In genomic region chr15:84750583-84751092, GRCh38 we compare ENCODE assay signal across 1 cellular context.
TF ChIP-seq lines count a peak whose summit lies in the region.

No MANE protein-coding gene starts in this region.

TF ChIP-seq in GM12878, 131 proteins besides CTCF, POLR2A, EP300 and RAD21 (continued from another document and continues in another):
- TF ChIP-seq, protein P1, sequence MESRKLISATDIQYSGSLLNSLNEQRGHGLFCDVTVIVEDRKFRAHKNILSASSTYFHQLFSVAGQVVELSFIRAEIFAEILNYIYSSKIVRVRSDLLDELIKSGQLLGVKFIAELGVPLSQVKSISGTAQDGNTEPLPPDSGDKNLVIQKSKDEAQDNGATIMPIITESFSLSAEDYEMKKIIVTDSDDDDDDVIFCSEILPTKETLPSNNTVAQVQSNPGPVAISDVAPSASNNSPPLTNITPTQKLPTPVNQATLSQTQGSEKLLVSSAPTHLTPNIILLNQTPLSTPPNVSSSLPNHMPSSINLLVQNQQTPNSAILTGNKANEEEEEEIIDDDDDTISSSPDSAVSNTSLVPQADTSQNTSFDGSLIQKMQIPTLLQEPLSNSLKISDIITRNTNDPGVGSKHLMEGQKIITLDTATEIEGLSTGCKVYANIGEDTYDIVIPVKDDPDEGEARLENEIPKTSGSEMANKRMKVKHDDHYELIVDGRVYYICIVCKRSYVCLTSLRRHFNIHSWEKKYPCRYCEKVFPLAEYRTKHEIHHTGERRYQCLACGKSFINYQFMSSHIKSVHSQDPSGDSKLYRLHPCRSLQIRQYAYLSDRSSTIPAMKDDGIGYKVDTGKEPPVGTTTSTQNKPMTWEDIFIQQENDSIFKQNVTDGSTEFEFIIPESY (IDR thresholded peaks at IDR 0.05) = no peak
- no peak for TF ChIP-seq MYB (IDR thresholded peaks at IDR 0.05; ENCODE audit: borderline replicate concordance, low read depth, low read length)
- no peak for TF ChIP-seq ZBTB4 (CRISPR knock-in tag; IDR thresholded peaks at IDR 0.05)
- TF ChIP-seq ZNF207 (IDR thresholded peaks at IDR 0.05; ENCODE audit: borderline replicate concordance) = 0 out of 2 replicates have a peak, but pooled peaks have one; percentile 47
- 0 out of 2 replicates have a peak, but pooled peaks have one; percentile 64 for TF ChIP-seq GATAD2B (conservative IDR thresholded peaks at IDR 0.05; ENCODE audit: low read depth)
- no peak for TF ChIP-seq STAT1 (conservative IDR thresholded peaks at IDR 0.05)
- no peak for TF ChIP-seq ZNF274 (IDR thresholded peaks at IDR 0.05; ENCODE audit: insufficient read depth, insufficient read length)
- TF ChIP-seq SRF (IDR thresholded peaks at IDR 0.05; ENCODE audit: low read depth in 2 of 2, low read length in 2 of 2) = 0 out of 4 replicates have a peak, but pooled peaks of 1 of the 2 experiments have one; percentile 15
- no peak for TF ChIP-seq PML (IDR thresholded peaks at IDR 0.05; ENCODE audit: low read length)
- TF ChIP-seq ATF7 (IDR thresholded peaks at IDR 0.05; ENCODE audit: low read depth) = peak; percentile 66; the same call in 1 of the 2 replicates
- TF ChIP-seq POLR2AphosphoS2 (IDR thresholded peaks at IDR 0.05; ENCODE audit: low read depth, low read length) = no peak
- peak in 1 of 2 experiments; percentile 46; a peak in 1 of 4 replicates for TF ChIP-seq ETV6 (conservative IDR thresholded peaks at IDR 0.05 in 1 of 2, IDR thresholded peaks at IDR 0.05 in 1 of 2; ENCODE audit: borderline replicate concordance in 1 of 2, low read depth in 1 of 2)
- TF ChIP-seq CHD4 (IDR thresholded peaks at IDR 0.05) = no peak
- peak; percentile 48 for TF ChIP-seq SP1 (IDR thresholded peaks at IDR 0.05; ENCODE audit: low read depth, low read length)
- TF ChIP-seq SIN3A (IDR thresholded peaks at IDR 0.05; ENCODE audit: low read depth, low read length) = no peak
- peak; percentile 66; the same call in 1 of the 2 replicates for TF ChIP-seq CREM (IDR thresholded peaks at IDR 0.05; ENCODE audit: low read depth)
- no peak for TF ChIP-seq SIX5 (IDR thresholded peaks at IDR 0.05; ENCODE audit: low read depth, low read length, severe bottlenecking)
- no peak for TF ChIP-seq BACH1 (IDR thresholded peaks at IDR 0.05; ENCODE audit: borderline replicate concordance)
- peak; percentile 88 for TF ChIP-seq DPF2 (IDR thresholded peaks at IDR 0.05)
- TF ChIP-seq SREBF1 (IDR thresholded peaks at IDR 0.05; ENCODE audit: low read length) = no peak
- TF ChIP-seq, protein P2, sequence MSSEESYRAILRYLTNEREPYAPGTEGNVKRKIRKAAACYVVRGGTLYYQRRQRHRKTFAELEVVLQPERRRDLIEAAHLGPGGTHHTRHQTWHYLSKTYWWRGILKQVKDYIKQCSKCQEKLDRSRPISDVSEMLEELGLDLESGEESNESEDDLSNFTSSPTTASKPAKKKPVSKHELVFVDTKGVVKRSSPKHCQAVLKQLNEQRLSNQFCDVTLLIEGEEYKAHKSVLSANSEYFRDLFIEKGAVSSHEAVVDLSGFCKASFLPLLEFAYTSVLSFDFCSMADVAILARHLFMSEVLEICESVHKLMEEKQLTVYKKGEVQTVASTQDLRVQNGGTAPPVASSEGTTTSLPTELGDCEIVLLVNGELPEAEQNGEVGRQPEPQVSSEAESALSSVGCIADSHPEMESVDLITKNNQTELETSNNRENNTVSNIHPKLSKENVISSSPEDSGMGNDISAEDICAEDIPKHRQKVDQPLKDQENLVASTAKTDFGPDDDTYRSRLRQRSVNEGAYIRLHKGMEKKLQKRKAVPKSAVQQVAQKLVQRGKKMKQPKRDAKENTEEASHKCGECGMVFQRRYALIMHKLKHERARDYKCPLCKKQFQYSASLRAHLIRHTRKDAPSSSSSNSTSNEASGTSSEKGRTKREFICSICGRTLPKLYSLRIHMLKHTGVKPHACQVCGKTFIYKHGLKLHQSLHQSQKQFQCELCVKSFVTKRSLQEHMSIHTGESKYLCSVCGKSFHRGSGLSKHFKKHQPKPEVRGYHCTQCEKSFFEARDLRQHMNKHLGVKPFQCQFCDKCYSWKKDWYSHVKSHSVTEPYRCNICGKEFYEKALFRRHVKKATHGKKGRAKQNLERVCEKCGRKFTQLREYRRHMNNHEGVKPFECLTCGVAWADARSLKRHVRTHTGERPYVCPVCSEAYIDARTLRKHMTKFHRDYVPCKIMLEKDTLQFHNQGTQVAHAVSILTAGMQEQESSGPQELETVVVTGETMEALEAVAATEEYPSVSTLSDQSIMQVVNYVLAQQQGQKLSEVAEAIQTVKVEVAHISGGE (CRISPR knock-in tag; IDR thresholded peaks at IDR 0.05) = no peak
- no peak for TF ChIP-seq KLF5 (IDR thresholded peaks at IDR 0.05; ENCODE audit: partially characterized antibody)
- TF ChIP-seq RFX5 (IDR thresholded peaks at IDR 0.05; ENCODE audit: low read depth, low read length) = no peak
- no peak for TF ChIP-seq SREBF2 (IDR thresholded peaks at IDR 0.05; ENCODE audit: low read length)
- no peak for TF ChIP-seq ESRRA (IDR thresholded peaks at IDR 0.05; ENCODE audit: low read length)
- TF ChIP-seq TAF1 (IDR thresholded peaks at IDR 0.05; ENCODE audit: borderline replicate concordance, low read depth, low read length) = no peak
- no peak for TF ChIP-seq BRCA1 (IDR thresholded peaks at IDR 0.05; ENCODE audit: low read depth, low read length)
- TF ChIP-seq CHD2 (IDR thresholded peaks at IDR 0.05; ENCODE audit: borderline replicate concordance, low read depth, low read length) = no peak
- TF ChIP-seq, protein P3, sequence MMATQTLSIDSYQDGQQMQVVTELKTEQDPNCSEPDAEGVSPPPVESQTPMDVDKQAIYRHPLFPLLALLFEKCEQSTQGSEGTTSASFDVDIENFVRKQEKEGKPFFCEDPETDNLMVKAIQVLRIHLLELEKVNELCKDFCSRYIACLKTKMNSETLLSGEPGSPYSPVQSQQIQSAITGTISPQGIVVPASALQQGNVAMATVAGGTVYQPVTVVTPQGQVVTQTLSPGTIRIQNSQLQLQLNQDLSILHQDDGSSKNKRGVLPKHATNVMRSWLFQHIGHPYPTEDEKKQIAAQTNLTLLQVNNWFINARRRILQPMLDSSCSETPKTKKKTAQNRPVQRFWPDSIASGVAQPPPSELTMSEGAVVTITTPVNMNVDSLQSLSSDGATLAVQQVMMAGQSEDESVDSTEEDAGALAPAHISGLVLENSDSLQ (IDR thresholded peaks at IDR 0.05) = no peak
- TF ChIP-seq JUNB (IDR thresholded peaks at IDR 0.05) = no peak; the same call in 1 of the 2 replicates
- peak; percentile 22; the same call in 1 of the 2 replicates for TF ChIP-seq NR2F1 (conservative IDR thresholded peaks at IDR 0.05)
- TF ChIP-seq, protein P4, sequence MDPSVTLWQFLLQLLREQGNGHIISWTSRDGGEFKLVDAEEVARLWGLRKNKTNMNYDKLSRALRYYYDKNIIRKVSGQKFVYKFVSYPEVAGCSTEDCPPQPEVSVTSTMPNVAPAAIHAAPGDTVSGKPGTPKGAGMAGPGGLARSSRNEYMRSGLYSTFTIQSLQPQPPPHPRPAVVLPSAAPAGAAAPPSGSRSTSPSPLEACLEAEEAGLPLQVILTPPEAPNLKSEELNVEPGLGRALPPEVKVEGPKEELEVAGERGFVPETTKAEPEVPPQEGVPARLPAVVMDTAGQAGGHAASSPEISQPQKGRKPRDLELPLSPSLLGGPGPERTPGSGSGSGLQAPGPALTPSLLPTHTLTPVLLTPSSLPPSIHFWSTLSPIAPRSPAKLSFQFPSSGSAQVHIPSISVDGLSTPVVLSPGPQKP (IDR thresholded peaks at IDR 0.05; ENCODE audit: low read depth, low read length) = no peak
- TF ChIP-seq ZBED1 (IDR thresholded peaks at IDR 0.05; ENCODE audit: borderline replicate concordance) = no peak
- peak; percentile 47; the same call in 1 of the 2 replicates for TF ChIP-seq YY1 (IDR thresholded peaks at IDR 0.05; ENCODE audit: low read depth, low read length)
- no peak for TF ChIP-seq NFYA (IDR thresholded peaks at IDR 0.05; ENCODE audit: borderline replicate concordance, low read depth, low read length)
- TF ChIP-seq, protein P5, sequence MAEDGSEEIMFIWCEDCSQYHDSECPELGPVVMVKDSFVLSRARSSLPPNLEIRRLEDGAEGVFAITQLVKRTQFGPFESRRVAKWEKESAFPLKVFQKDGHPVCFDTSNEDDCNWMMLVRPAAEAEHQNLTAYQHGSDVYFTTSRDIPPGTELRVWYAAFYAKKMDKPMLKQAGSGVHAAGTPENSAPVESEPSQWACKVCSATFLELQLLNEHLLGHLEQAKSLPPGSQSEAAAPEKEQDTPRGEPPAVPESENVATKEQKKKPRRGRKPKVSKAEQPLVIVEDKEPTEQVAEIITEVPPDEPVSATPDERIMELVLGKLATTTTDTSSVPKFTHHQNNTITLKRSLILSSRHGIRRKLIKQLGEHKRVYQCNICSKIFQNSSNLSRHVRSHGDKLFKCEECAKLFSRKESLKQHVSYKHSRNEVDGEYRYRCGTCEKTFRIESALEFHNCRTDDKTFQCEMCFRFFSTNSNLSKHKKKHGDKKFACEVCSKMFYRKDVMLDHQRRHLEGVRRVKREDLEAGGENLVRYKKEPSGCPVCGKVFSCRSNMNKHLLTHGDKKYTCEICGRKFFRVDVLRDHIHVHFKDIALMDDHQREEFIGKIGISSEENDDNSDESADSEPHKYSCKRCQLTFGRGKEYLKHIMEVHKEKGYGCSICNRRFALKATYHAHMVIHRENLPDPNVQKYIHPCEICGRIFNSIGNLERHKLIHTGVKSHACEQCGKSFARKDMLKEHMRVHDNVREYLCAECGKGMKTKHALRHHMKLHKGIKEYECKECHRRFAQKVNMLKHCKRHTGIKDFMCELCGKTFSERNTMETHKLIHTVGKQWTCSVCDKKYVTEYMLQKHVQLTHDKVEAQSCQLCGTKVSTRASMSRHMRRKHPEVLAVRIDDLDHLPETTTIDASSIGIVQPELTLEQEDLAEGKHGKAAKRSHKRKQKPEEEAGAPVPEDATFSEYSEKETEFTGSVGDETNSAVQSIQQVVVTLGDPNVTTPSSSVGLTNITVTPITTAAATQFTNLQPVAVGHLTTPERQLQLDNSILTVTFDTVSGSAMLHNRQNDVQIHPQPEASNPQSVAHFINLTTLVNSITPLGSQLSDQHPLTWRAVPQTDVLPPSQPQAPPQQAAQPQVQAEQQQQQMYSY (CRISPR knock-in tag; IDR thresholded peaks at IDR 0.05) = no peak
- TF ChIP-seq IRF4 (IDR thresholded peaks at IDR 0.05; ENCODE audit: low read depth, low read length) = peak; percentile 86
- TF ChIP-seq, protein P6, sequence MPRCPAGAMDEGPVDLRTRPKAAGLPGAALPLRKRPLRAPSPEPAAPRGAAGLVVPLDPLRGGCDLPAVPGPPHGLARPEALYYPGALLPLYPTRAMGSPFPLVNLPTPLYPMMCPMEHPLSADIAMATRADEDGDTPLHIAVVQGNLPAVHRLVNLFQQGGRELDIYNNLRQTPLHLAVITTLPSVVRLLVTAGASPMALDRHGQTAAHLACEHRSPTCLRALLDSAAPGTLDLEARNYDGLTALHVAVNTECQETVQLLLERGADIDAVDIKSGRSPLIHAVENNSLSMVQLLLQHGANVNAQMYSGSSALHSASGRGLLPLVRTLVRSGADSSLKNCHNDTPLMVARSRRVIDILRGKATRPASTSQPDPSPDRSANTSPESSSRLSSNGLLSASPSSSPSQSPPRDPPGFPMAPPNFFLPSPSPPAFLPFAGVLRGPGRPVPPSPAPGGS (IDR thresholded peaks at IDR 0.05; ENCODE audit: borderline replicate concordance, insufficient read depth, low read depth, low read length, poor library complexity, severe bottlenecking) = peak; percentile 36
- no peak for TF ChIP-seq ZZZ3 (IDR thresholded peaks at IDR 0.05; ENCODE audit: control insufficient read depth, insufficient read length, low read depth)
- TF ChIP-seq MTA2 (IDR thresholded peaks at IDR 0.05; ENCODE audit: low read depth) = peak; percentile 86
- TF ChIP-seq NR2C1 (IDR thresholded peaks at IDR 0.05) = no peak
- TF ChIP-seq NR2C2 (IDR thresholded peaks at IDR 0.05; ENCODE audit: borderline replicate concordance, control insufficient read depth, insufficient read length, low read depth) = no peak
- no peak for TF ChIP-seq RELA (IDR thresholded peaks at IDR 0.05; ENCODE audit: borderline replicate concordance, partially characterized antibody)
- no peak for TF ChIP-seq FOS (IDR thresholded peaks at IDR 0.05; ENCODE audit: borderline replicate concordance, extremely low read depth, insufficient read length)
- TF ChIP-seq HSF1 (IDR thresholded peaks at IDR 0.05; ENCODE audit: low read depth, low read length) = no peak
